1 cellular context compared by ENCODE assay signal in the genomic region with DNA sequence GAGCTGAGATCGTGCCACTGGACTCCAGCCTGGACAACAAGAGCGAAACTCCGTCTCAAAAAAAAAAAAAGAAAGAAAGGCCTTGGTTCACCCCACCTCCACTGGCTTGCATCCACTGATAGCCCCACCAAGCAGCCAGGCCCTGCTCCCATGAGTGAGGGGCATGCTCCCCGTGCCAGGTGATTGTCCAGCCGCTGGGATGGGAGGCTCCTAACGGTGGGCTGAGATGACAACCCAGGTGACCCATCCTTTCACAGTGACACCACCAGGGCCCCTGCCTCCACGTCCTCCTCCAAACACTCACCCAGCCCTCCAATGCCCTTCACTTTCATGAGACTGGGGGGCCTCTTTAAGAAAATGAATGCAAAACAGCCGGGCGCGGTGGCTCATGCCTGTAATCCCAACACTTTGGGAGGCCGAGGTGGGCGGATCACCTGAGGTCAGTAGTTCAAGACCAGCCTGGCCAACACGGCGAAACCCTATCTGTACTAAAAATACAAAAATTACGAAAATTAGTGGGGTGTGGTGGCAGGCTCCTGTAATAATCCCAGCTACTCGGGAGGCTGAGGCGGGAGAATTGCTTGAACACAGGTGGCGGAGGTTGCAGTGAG.
TF ChIP-seq lines count a peak whose summit lies in the region.

No MANE protein-coding gene starts in this region.

TF ChIP-seq in IMR-90, 13 proteins besides CTCF, POLR2A, EP300 and RAD21:
- TF ChIP-seq FOS (IDR thresholded peaks at IDR 0.05; ENCODE audit: low read depth, low read length) (no peak), SMC3 (IDR thresholded peaks at IDR 0.05; ENCODE audit: low read depth, low read length) (no peak), BHLHE40 (IDR thresholded peaks at IDR 0.05; ENCODE audit: low read depth, low read length) (no peak), CEBPB (IDR thresholded peaks at IDR 0.05; ENCODE audit: low read depth, low read length) (no peak), MAFK (IDR thresholded peaks at IDR 0.05; ENCODE audit: low read depth, low read length) (no peak), RCOR1 (IDR thresholded peaks at IDR 0.05; ENCODE audit: insufficient replicate concordance, low read length) (no peak), MAZ (IDR thresholded peaks at IDR 0.05; ENCODE audit: borderline replicate concordance, low read depth, low read length) (no peak), NFE2L2 (IDR thresholded peaks at IDR 0.05; ENCODE audit: low read depth, low read length) (no peak), RFX5 (IDR thresholded peaks at IDR 0.05; ENCODE audit: low read depth, low read length) (no peak), CHD1 (IDR thresholded peaks at IDR 0.05; ENCODE audit: low read depth, low read length) (no peak), MXI1 (IDR thresholded peaks at IDR 0.05; ENCODE audit: borderline replicate concordance, low read depth, low read length) (no peak)
- TF ChIP-seq, protein P1, sequence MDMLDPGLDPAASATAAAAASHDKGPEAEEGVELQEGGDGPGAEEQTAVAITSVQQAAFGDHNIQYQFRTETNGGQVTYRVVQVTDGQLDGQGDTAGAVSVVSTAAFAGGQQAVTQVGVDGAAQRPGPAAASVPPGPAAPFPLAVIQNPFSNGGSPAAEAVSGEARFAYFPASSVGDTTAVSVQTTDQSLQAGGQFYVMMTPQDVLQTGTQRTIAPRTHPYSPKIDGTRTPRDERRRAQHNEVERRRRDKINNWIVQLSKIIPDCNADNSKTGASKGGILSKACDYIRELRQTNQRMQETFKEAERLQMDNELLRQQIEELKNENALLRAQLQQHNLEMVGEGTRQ (IDR thresholded peaks at IDR 0.05; ENCODE audit: low read depth, low read length), result no peak
- TF ChIP-seq, protein P2, sequence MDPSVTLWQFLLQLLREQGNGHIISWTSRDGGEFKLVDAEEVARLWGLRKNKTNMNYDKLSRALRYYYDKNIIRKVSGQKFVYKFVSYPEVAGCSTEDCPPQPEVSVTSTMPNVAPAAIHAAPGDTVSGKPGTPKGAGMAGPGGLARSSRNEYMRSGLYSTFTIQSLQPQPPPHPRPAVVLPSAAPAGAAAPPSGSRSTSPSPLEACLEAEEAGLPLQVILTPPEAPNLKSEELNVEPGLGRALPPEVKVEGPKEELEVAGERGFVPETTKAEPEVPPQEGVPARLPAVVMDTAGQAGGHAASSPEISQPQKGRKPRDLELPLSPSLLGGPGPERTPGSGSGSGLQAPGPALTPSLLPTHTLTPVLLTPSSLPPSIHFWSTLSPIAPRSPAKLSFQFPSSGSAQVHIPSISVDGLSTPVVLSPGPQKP (IDR thresholded peaks at IDR 0.05; ENCODE audit: borderline replicate concordance, low read depth, low read length), result no peak
